ENCODE assay signal across 10 cellular contexts in the genomic region with DNA sequence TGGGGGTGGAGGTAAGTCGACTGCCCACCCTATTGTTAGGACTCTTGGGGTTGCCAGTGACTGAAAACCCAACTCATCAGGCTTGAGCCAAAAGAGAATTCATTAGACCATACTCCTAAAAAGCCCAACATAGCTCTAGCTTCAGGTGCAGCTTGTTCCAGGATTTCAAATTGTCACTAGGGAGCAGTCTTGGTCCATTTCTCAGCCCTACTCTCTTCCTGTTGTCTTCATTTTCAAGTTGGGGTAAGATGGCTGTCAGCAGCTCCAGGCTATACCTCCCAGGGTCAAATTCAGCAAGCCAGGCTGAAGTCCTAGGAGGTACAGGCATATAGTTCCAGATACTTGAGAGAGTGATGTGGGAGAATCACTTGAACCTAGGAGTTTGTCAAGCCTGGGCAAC. TPM values are rescaled to one million over a fixed set of nuclear protein-coding genes. Genes with fewer than 3 reads are reported as not detected.
DNase-seq lines count a peak whose midpoint lies in the region; ATAC-seq and TF ChIP-seq lines count a peak whose summit lies in the region.
"Had no signal": no experiment of that assay in that cellular context is flagged by ENCODE, and none has a peak within 500 bp of the region (broad histone marks: within the 10 kb centered on the region; RNA-seq: fewer than 3 reads in every experiment).

No MANE protein-coding gene starts in this region.

- peaks cover 5% of the 10 kb centered on the region; the same call in 1 of the 3 replicates for H3K4me1 Mint-ChIP-seq in GM23338

- peaks cover 12% of the 10 kb centered on the region for H3K9me2 ChIP-seq in GM23338 (ENCODE audit: insufficient read depth)
- no peaks in the 10 kb centered on the region for H3K9me2 ChIP-seq in OCI-LY1 (ENCODE audit: low read depth, low read length)

- H3K9ac ChIP-seq in OCI-LY1 (ENCODE audit: low read length): no peak overlapping the region

- in situ Hi-C loops in GM13976 (cut with MboI; ENCODE audit: low sequenced_read_pairs, unreplicated experiment): no loop called here

- H3K4me3 Mint-ChIP-seq in GM23338: no peak overlapping the region
- H3K4me3 Mint-ChIP-seq: dendritic cell treated with granulocyte-macrophage colony-stimulating factor and Interleukin-4, amounts not matched to agents 40 ng/mL and 50 ng/mL, for 4 days had no signal

- H4K20me1 ChIP-seq in GM23338 (replicated peaks; ENCODE audit: insufficient read depth) (no peaks in the 10 kb centered on the region), OCI-LY1 (ENCODE audit: insufficient read depth, low read length) (no peaks in the 10 kb centered on the region)

- no peak overlapping the region for H3K27ac Mint-ChIP-seq in GM23338
- H3K27ac Mint-ChIP-seq: dendritic cell treated with granulocyte-macrophage colony-stimulating factor and Interleukin-4, amounts not matched to agents 40 ng/mL and 50 ng/mL, for 4 days had no signal

- H3K4me2 ChIP-seq in GM23338: no peak overlapping the region
- no peak overlapping the region for H3K4me2 ChIP-seq in OCI-LY1 (ENCODE audit: low read length)

- no peaks in the 10 kb centered on the region for H3K79me2 ChIP-seq in GM23338 (replicated peaks; ENCODE audit: insufficient read depth)
- H3K79me2 ChIP-seq in OCI-LY1 (ENCODE audit: insufficient read depth, low read length): no peaks in the 10 kb centered on the region

- H3K9me3 Mint-ChIP-seq in GM23338: no peaks in the 10 kb centered on the region
- H3K9me3 Mint-ChIP-seq: dendritic cell treated with granulocyte-macrophage colony-stimulating factor and Interleukin-4, amounts not matched to agents 40 ng/mL and 50 ng/mL, for 4 days had no signal

- ATAC-seq in GM23338 (peak; percentile 87), GM21825 (IDR thresholded peaks at IDR 0.05; ENCODE audit: unreplicated experiment) (no peak)

- H3K9me3 ChIP-seq in OCI-LY1 (ENCODE audit: low read length): no peaks in the 10 kb centered on the region

- no peaks in the 10 kb centered on the region for H3K36me3 Mint-ChIP-seq in GM23338 (ENCODE audit: low read depth)

- no peaks in the 10 kb centered on the region for H3F3A ChIP-seq in GM23338 (replicated peaks; ENCODE audit: low read depth)
- no peaks in the 10 kb centered on the region for H3F3A ChIP-seq in OCI-LY1 (ENCODE audit: insufficient read depth, low read length)

- no peak overlapping the region for H2AFZ ChIP-seq in GM23338
- no peak overlapping the region for H2AFZ ChIP-seq in OCI-LY1 (ENCODE audit: low read length)

- TF ChIP-seq CTCF in GM23338 (conservative IDR thresholded peaks at IDR 0.05; ENCODE audit: low read depth in 2 of 2) (peak; percentile 54 to 79), OCI-LY1 (IDR thresholded peaks at IDR 0.05; ENCODE audit: low read length) (peak; percentile 5; the same call in 1 of the 2 replicates), epithelial cell of esophagus (IDR thresholded peaks at IDR 0.05; ENCODE audit: insufficient read depth, low read depth, low read length, missing control alignments) (peak; percentile 42), retinal pigment epithelial cell (conservative IDR thresholded peaks at IDR 0.05; ENCODE audit: low read depth, low read length) (peak; percentile 35), GM13976 (IDR thresholded peaks at IDR 0.05; ENCODE audit: borderline replicate concordance, control extremely low read depth, extremely low read depth, insufficient read depth, missing control alignments) (no peak)

- peaks cover 5% of the 10 kb centered on the region for H3K27me3 Mint-ChIP-seq in GM23338 (ENCODE audit: insufficient read depth, low read depth, poor library complexity)

- H3K27me3 ChIP-seq in GM23338 (ENCODE audit: insufficient read depth): 0 out of 2 replicates have a peak, but pooled peaks cover 2% of the 10 kb centered on the region
- no peaks in the 10 kb centered on the region for H3K27me3 ChIP-seq in OCI-LY1 (ENCODE audit: insufficient read depth, low read length)

- H3K36me3 ChIP-seq in GM23338 (ENCODE audit: insufficient read depth): no peaks in the 10 kb centered on the region
- H3K36me3 ChIP-seq in OCI-LY1 (ENCODE audit: insufficient read depth, low read length): no peaks in the 10 kb centered on the region

- H3K27ac ChIP-seq in GM23338 (ENCODE audit: low read depth): no peak overlapping the region
- no peak overlapping the region for H3K27ac ChIP-seq in OCI-LY1 (ENCODE audit: low read depth, low read length, poor library complexity, severe bottlenecking)

- H3K4me1 ChIP-seq in GM23338 (ENCODE audit: insufficient read depth) (no peaks in the 10 kb centered on the region; the same call in 1 of the 2 replicates), OCI-LY1 (ENCODE audit: insufficient read depth, low read length, severe bottlenecking) (no peaks in the 10 kb centered on the region)

- DNase-seq in GM23338 (ENCODE audit: low spot score) (peak; percentile 61), epithelial cell of esophagus (ENCODE audit: low read depth) (peak; percentile 56), retinal pigment epithelial cell (ENCODE audit: low read depth) (no peak), GF-D8 (lab: John Stamatoyannopoulos, UW) (no peak), GM13976 (ENCODE audit: low spot score) (no peak)
- DNase-seq: activated CD4-positive, alpha-beta T cell treated with anti-CD3 and anti-CD28 coated beads, Interleukin-2, amount 50 U/mL, for 48 hours; stimulated activated CD8-positive, alpha-beta memory T cell treated with anti-CD3 and anti-CD28 coated beads, Interleukin-4, amount 100 ng/mL, for 48 hours had no signal

- H3K4me3 ChIP-seq in GM23338: no peak overlapping the region
- H3K4me3 ChIP-seq in OCI-LY1 (ENCODE audit: low read depth, low read length, poor library complexity, severe bottlenecking): no peak overlapping the region
- no peak overlapping the region for H3K4me3 ChIP-seq in epithelial cell of esophagus (ENCODE audit: low read length)
- no peak overlapping the region for H3K4me3 ChIP-seq in retinal pigment epithelial cell (ENCODE audit: low read length)

TF ChIP-seq in GM23338, 12 proteins besides CTCF, POLR2A, EP300 and RAD21 (continues in another document):
- TF ChIP-seq POLR2AphosphoS5 (IDR thresholded peaks at IDR 0.05; ENCODE audit: low read depth) (no peak), EZH2 (IDR thresholded peaks at IDR 0.05; ENCODE audit: low read depth, unreplicated experiment) (no peak), STAT1 (IDR thresholded peaks at IDR 0.05; ENCODE audit: unreplicated experiment) (no peak), EZH2phosphoT487 (IDR thresholded peaks at IDR 0.05; ENCODE audit: unreplicated experiment) (no peak), JUNB (IDR thresholded peaks at IDR 0.05; ENCODE audit: unreplicated experiment) (no peak)
- TF ChIP-seq, protein P1, sequence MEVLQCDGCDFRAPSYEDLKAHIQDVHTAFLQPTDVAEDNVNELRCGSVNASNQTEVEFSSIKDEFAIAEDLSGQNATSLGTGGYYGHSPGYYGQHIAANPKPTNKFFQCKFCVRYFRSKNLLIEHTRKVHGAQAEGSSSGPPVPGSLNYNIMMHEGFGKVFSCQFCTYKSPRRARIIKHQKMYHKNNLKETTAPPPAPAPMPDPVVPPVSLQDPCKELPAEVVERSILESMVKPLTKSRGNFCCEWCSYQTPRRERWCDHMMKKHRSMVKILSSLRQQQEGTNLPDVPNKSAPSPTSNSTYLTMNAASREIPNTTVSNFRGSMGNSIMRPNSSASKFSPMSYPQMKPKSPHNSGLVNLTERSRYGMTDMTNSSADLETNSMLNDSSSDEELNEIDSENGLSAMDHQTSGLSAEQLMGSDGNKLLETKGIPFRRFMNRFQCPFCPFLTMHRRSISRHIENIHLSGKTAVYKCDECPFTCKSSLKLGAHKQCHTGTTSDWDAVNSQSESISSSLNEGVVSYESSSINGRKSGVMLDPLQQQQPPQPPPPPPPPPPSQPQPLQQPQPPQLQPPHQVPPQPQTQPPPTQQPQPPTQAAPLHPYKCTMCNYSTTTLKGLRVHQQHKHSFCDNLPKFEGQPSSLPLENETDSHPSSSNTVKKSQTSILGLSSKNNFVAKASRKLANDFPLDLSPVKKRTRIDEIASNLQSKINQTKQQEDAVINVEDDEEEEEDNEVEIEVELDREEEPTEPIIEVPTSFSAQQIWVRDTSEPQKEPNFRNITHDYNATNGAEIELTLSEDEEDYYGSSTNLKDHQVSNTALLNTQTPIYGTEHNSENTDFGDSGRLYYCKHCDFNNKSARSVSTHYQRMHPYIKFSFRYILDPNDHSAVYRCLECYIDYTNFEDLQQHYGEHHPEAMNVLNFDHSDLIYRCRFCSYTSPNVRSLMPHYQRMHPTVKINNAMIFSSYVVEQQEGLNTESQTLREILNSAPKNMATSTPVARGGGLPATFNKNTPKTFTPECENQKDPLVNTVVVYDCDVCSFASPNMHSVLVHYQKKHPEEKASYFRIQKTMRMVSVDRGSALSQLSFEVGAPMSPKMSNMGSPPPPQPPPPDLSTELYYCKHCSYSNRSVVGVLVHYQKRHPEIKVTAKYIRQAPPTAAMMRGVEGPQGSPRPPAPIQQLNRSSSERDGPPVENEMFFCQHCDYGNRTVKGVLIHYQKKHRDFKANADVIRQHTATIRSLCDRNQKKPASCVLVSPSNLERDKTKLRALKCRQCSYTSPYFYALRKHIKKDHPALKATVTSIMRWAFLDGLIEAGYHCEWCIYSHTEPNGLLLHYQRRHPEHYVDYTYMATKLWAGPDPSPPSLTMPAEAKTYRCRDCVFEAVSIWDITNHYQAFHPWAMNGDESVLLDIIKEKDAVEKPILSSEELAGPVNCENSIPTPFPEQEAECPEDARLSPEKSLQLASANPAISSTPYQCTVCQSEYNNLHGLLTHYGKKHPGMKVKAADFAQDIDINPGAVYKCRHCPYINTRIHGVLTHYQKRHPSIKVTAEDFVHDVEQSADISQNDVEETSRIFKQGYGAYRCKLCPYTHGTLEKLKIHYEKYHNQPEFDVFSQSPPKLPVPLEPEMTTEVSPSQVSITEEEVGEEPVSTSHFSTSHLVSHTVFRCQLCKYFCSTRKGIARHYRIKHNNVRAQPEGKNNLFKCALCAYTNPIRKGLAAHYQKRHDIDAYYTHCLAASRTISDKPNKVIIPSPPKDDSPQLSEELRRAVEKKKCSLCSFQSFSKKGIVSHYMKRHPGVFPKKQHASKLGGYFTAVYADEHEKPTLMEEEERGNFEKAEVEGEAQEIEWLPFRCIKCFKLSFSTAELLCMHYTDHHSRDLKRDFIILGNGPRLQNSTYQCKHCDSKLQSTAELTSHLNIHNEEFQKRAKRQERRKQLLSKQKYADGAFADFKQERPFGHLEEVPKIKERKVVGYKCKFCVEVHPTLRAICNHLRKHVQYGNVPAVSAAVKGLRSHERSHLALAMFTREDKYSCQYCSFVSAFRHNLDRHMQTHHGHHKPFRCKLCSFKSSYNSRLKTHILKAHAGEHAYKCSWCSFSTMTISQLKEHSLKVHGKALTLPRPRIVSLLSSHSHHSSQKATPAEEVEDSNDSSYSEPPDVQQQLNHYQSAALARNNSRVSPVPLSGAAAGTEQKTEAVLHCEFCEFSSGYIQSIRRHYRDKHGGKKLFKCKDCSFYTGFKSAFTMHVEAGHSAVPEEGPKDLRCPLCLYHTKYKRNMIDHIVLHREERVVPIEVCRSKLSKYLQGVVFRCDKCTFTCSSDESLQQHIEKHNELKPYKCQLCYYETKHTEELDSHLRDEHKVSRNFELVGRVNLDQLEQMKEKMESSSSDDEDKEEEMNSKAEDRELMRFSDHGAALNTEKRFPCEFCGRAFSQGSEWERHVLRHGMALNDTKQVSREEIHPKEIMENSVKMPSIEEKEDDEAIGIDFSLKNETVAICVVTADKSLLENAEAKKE (CRISPR knock-in tag; IDR thresholded peaks at IDR 0.05): no peak

RNA-seq across cellular contexts. Expression of a gene that starts 14.9 kb away (rescaled TPM):
- 7.1 and 8.6 TPM in 2 replicates for total RNA-seq in GM23338 (2014; rRNA removed; shearing (Covaris generic))
- 5.1 and 5.2 TPM in 2 replicates for polyA plus RNA-seq in GM23338 (2016; fragmentation: Nextera tagmentation; extraction: Ambion mirVana)

Comparison
In these comparisons a context has a peak if more than half of its experiments do, and no peak if none do; other contexts are left out.
1. DNase-seq: peak in GM23338 (single experiment) and epithelial cell of esophagus (single experiment); none in retinal pigment epithelial cell (single experiment), GF-D8 (single experiment) and GM13976 (single experiment).